8 cellular contexts compared by ENCODE assay signal in genomic region chr6:41602864-41603608, GRCh38. TPM values are rescaled to one million over a fixed set of nuclear protein-coding genes. Genes with fewer than 3 reads are reported as not detected.
DNase-seq lines count a peak whose midpoint lies in the region; ATAC-seq, FAIRE-seq and TF ChIP-seq lines count a peak whose summit lies in the region.

No MANE protein-coding gene starts in this region.

- no peak for TF ChIP-seq POLR2A in GM12891 (IDR thresholded peaks at IDR 0.05; ENCODE audit: low read depth, low read length)

- no peak overlapping the region for H3K4me3 Mint-ChIP-seq in activated T-cell treated with anti-CD3 and anti-CD28 coated beads, Interleukin-2, amount 50 U/mL, for 24 hours
- H3K4me3 Mint-ChIP-seq in natural killer cell treated with Interleukin-12 subunit alpha and Interleukin-12 subunit beta and Interleukin-15 and Interleukin-18, amount 100 ng/mL, for 72 hours: no peak overlapping the region
- no peak overlapping the region for H3K4me3 Mint-ChIP-seq in stimulated activated effector memory CD8-positive, alpha-beta T cell treated with anti-CD3 and anti-CD28 coated beads, Interleukin-12 subunit alpha, Interleukin-12 subunit beta, amount 100 ng/mL, for 72 hours

- TF ChIP-seq CTCF in fibroblast of pulmonary artery (IDR thresholded peaks at IDR 0.05; ENCODE audit: low read length, missing control alignments): peak; percentile 90

- peaks cover 7% of the 10 kb centered on the region for H3K4me1 Mint-ChIP-seq in activated T-cell treated with anti-CD3 and anti-CD28 coated beads, Interleukin-2, amount 50 U/mL, for 24 hours (ENCODE audit: low read depth)
- H3K4me1 Mint-ChIP-seq in natural killer cell treated with Interleukin-12 subunit alpha and Interleukin-12 subunit beta and Interleukin-15 and Interleukin-18, amount 100 ng/mL, for 72 hours (ENCODE audit: low read depth in 2 of 2): peaks cover 8% of the 10 kb centered on the region in 2 donors
- H3K4me1 Mint-ChIP-seq in stimulated activated effector memory CD8-positive, alpha-beta T cell treated with anti-CD3 and anti-CD28 coated beads, Interleukin-12 subunit alpha, Interleukin-12 subunit beta, amount 100 ng/mL, for 72 hours: peaks cover 10% of the 10 kb centered on the region

- H3K36me3 Mint-ChIP-seq in activated T-cell treated with anti-CD3 and anti-CD28 coated beads, Interleukin-2, amount 50 U/mL, for 24 hours (ENCODE audit: low read depth): peaks cover 11% of the 10 kb centered on the region
- H3K36me3 Mint-ChIP-seq in natural killer cell treated with Interleukin-12 subunit alpha and Interleukin-12 subunit beta and Interleukin-15 and Interleukin-18, amount 100 ng/mL, for 72 hours: no peaks in the 10 kb centered on the region
- peaks cover 12% of the 10 kb centered on the region for H3K36me3 Mint-ChIP-seq in stimulated activated effector memory CD8-positive, alpha-beta T cell treated with anti-CD3 and anti-CD28 coated beads, Interleukin-12 subunit alpha, Interleukin-12 subunit beta, amount 100 ng/mL, for 72 hours

- H3K4me3 ChIP-seq in fibroblast of pulmonary artery (replicated peaks; ENCODE audit: low read depth, low read length): no peak overlapping the region

- FAIRE-seq in GM12891 (lab: Jason Lieb, UNC): peak; percentile 91

- peak overlapping the region; percentile 78 for H3K27ac ChIP-seq in KOPT-K1 (ENCODE audit: low read depth, low read length, poor library complexity, severe bottlenecking)

- no peak overlapping the region for H3K27ac Mint-ChIP-seq in activated T-cell treated with anti-CD3 and anti-CD28 coated beads, Interleukin-2, amount 50 U/mL, for 24 hours
- H3K27ac Mint-ChIP-seq in natural killer cell treated with Interleukin-12 subunit alpha and Interleukin-12 subunit beta and Interleukin-15 and Interleukin-18, amount 100 ng/mL, for 72 hours: no peak overlapping the region
- peak overlapping the region; percentile 34 for H3K27ac Mint-ChIP-seq in stimulated activated effector memory CD8-positive, alpha-beta T cell treated with anti-CD3 and anti-CD28 coated beads, Interleukin-12 subunit alpha, Interleukin-12 subunit beta, amount 100 ng/mL, for 72 hours

- H3K9me3 ChIP-seq in KOPT-K1 (ENCODE audit: insufficient read depth, low read length, poor library complexity, severe bottlenecking): no peaks in the 10 kb centered on the region

- no peaks in the 10 kb centered on the region for H3K36me3 ChIP-seq in KOPT-K1 (ENCODE audit: insufficient read depth, low read length)

- ATAC-seq in natural killer cell treated with Interleukin-12 subunit alpha and Interleukin-12 subunit beta and Interleukin-15 and Interleukin-18, amount 100 ng/mL, for 72 hours: peak; percentile 78 to 81
- peak; percentile 83 for ATAC-seq in stimulated activated effector memory CD8-positive, alpha-beta T cell treated with anti-CD3 and anti-CD28 coated beads, Interleukin-12 subunit alpha, Interleukin-12 subunit beta, amount 100 ng/mL, for 72 hours
- ATAC-seq in GM21526 (IDR thresholded peaks at IDR 0.05; ENCODE audit: low FRiP score, unreplicated experiment): no peak

- H3K27me3 Mint-ChIP-seq in activated T-cell treated with anti-CD3 and anti-CD28 coated beads, Interleukin-2, amount 50 U/mL, for 24 hours: peaks cover 11% of the 10 kb centered on the region
- peaks cover 0 to 6% of the 10 kb centered on the region in 2 donors for H3K27me3 Mint-ChIP-seq in natural killer cell treated with Interleukin-12 subunit alpha and Interleukin-12 subunit beta and Interleukin-15 and Interleukin-18, amount 100 ng/mL, for 72 hours

- no peaks in the 10 kb centered on the region for H3K9me3 Mint-ChIP-seq in activated T-cell treated with anti-CD3 and anti-CD28 coated beads, Interleukin-2, amount 50 U/mL, for 24 hours
- H3K9me3 Mint-ChIP-seq in natural killer cell treated with Interleukin-12 subunit alpha and Interleukin-12 subunit beta and Interleukin-15 and Interleukin-18, amount 100 ng/mL, for 72 hours: no peaks in the 10 kb centered on the region
- H3K9me3 Mint-ChIP-seq in stimulated activated effector memory CD8-positive, alpha-beta T cell treated with anti-CD3 and anti-CD28 coated beads, Interleukin-12 subunit alpha, Interleukin-12 subunit beta, amount 100 ng/mL, for 72 hours: no peaks in the 10 kb centered on the region

- peak; percentile 81 for DNase-seq in GM12891 (ENCODE audit: insufficient read length, low spot score)
- peak; percentile 79 for DNase-seq in activated T-cell treated with anti-CD3 and anti-CD28 coated beads, Interleukin-2, amount 50 U/mL, for 24 hours
- DNase-seq in fibroblast of pulmonary artery (ENCODE audit: low read depth): peak; percentile 90
- peak; percentile 85 for DNase-seq in natural killer cell treated with Interleukin-12 subunit alpha and Interleukin-12 subunit beta and Interleukin-15 and Interleukin-18, amount 100 ng/mL, for 72 hours (ENCODE audit: low spot score)
- peak; percentile 61 to 85 for DNase-seq in stimulated activated effector memory CD8-positive, alpha-beta T cell treated with anti-CD3 and anti-CD28 coated beads, Interleukin-12 subunit alpha, Interleukin-12 subunit beta, amount 100 ng/mL, for 72 hours (ENCODE audit: low spot score in 2 of 2)

TF ChIP-seq in GM12891, 5 proteins besides CTCF, POLR2A, EP300 and RAD21:
- TF ChIP-seq SPI1 (IDR thresholded peaks at IDR 0.05; ENCODE audit: low read depth, low read length) (no peak), POU2F2 (IDR thresholded peaks at IDR 0.05; ENCODE audit: low read depth, low read length) (no peak), POLR2AphosphoS5 (IDR thresholded peaks at IDR 0.05; ENCODE audit: low read depth, low read length) (no peak), TAF1 (IDR thresholded peaks at IDR 0.05; ENCODE audit: low read depth, low read length) (no peak), PAX5 (IDR thresholded peaks at IDR 0.05; ENCODE audit: insufficient read depth, low read length, severe bottlenecking) (no peak)

TF ChIP-seq in PFSK-1, 5 proteins besides CTCF, POLR2A, EP300 and RAD21:
- TF ChIP-seq REST (IDR thresholded peaks at IDR 0.05; ENCODE audit: insufficient read depth in 1 of 2, low read depth in 2 of 2, low read length in 2 of 2): no peak
- peak; percentile 32; the same call in 1 of the 2 replicates for TF ChIP-seq TAF1 (IDR thresholded peaks at IDR 0.05; ENCODE audit: borderline replicate concordance, insufficient read depth, low read length)
- TF ChIP-seq POLR2AphosphoS5 (IDR thresholded peaks at IDR 0.05; ENCODE audit: low read depth, low read length): peak; percentile 60; the same call in 1 of the 2 replicates
- TF ChIP-seq FOXP2 (optimal IDR thresholded peaks at IDR 0.05; ENCODE audit: borderline replicate concordance, extremely low read depth, extremely low read length, insufficient read depth): no peak
- TF ChIP-seq SIN3A (IDR thresholded peaks at IDR 0.05; ENCODE audit: borderline replicate concordance, insufficient read depth, low read length): peak; percentile 37; the same call in 1 of the 2 replicates

RNA-seq across cellular contexts. Expression of gene MDFI, which starts 35.2 kb away (rescaled TPM):
- polyA plus RNA-seq in GM12891 (2012; ENCODE audit: low read depth, missing spikeins): not detected
- 417 TPM for polyA plus RNA-seq in PFSK-1 (2012; ENCODE audit: insufficient read length, low read depth)
- not detected for total RNA-seq in natural killer cell treated with Interleukin-12 subunit alpha and Interleukin-12 subunit beta and Interleukin-15 and Interleukin-18, amount 100 ng/mL, for 72 hours

RNA-seq across cellular contexts. Expression of gene FOXP4, which starts 56.9 kb away (rescaled TPM):
- polyA plus RNA-seq in GM12891 (2012; ENCODE audit: low read depth, missing spikeins): 18.2 TPM
- polyA plus RNA-seq in PFSK-1 (2012; ENCODE audit: insufficient read length, low read depth): 73.2 TPM
- total RNA-seq in natural killer cell treated with Interleukin-12 subunit alpha and Interleukin-12 subunit beta and Interleukin-15 and Interleukin-18, amount 100 ng/mL, for 72 hours: 100 to 1,000 TPM in 1 of 2 donors, 10 to 100 TPM in 1; 52.4 to 110 TPM
